ENCODE assay signal across 12 cellular contexts in genomic region chr21:38930838-38931237, GRCh38.
DNase-seq lines count a peak whose midpoint lies in the region; ATAC-seq and TF ChIP-seq lines count a peak whose summit lies in the region.
"Had no signal": no experiment of that assay in that cellular context is flagged by ENCODE, and none has a peak within 500 bp of the region (broad histone marks: within the 10 kb centered on the region; RNA-seq: fewer than 3 reads in every experiment).

No MANE protein-coding gene starts in this region.

- H3K36me3 Mint-ChIP-seq in CD4-positive, alpha-beta T cell (ENCODE audit: low read depth), result no peaks in the 10 kb centered on the region

- CTCF ChIA-PET in CD4-positive, alpha-beta T cell (lab: Charles Lee), result no interaction called here

- peaks cover 0 to 5% of the 10 kb centered on the region in 2 donors for H3K4me1 ChIP-seq in muscle layer of duodenum (ENCODE audit: control insufficient read depth in 1 of 2, insufficient read depth in 2 of 2, low read length in 2 of 2)

- H3K4me3 Mint-ChIP-seq in CD4-positive, alpha-beta T cell, result no peak overlapping the region
- H3K4me3 Mint-ChIP-seq: naive B cell had no signal

- DNase-seq in AML-193 (lab: John Stamatoyannopoulos, UW), result peak; percentile 88
- peak; percentile 93 for DNase-seq in NOMO-1 treated with DMSO at 0.1 percent for 48 hours (lab: John Stamatoyannopoulos, UW; ENCODE audit: unreplicated experiment)
- DNase-seq in fibroblast of pulmonary artery (ENCODE audit: low read depth), result peak; percentile 89
- no peak for DNase-seq in CD4-positive, alpha-beta T cell
- no peak for DNase-seq in activated naive CD4-positive, alpha-beta T cell (lab: John Stamatoyannopoulos, UW)
- DNase-seq in H7, result no peak
- DNase-seq: activated effector memory CD4-positive, alpha-beta T cell treated with Interleukin-2 at 50 U/mL for 16 hours; naive B cell; NCI-H2029; RPMI8226 had no signal

- peaks cover 0 to 3% of the 10 kb centered on the region in 2 donors for H3K9me3 ChIP-seq in muscle layer of duodenum (ENCODE audit: control insufficient read depth in 1 of 2, low read length in 2 of 2)
- H3K9me3 ChIP-seq in CD4-positive, alpha-beta T cell (ENCODE audit: control insufficient read depth, low read length), result no peaks in the 10 kb centered on the region

- peaks cover 5% of the 10 kb centered on the region for H3K9me3 Mint-ChIP-seq in CD4-positive, alpha-beta T cell

- H3K27ac Mint-ChIP-seq in CD4-positive, alpha-beta T cell, result no peak overlapping the region
- H3K27ac Mint-ChIP-seq: naive B cell had no signal

- H3K27ac ChIP-seq in muscle layer of duodenum (ENCODE audit: low read length), result peak overlapping the region; percentile 2
- H3K27ac ChIP-seq in CD4-positive, alpha-beta T cell (ENCODE audit: low read depth, low read length), result no peak overlapping the region

- no peak for ATAC-seq in CD4-positive, alpha-beta T cell (ENCODE audit: poor library complexity)
- no peak for ATAC-seq in GM21528 (IDR thresholded peaks at IDR 0.05; ENCODE audit: low FRiP score, unreplicated experiment)

- intact Hi-C loops in CD4-positive, alpha-beta T cell (cut with DNase I, micrococcal nuclease), result no loop called here

- H3K36me3 ChIP-seq in muscle layer of duodenum (ENCODE audit: control insufficient read depth in 1 of 2, insufficient read depth in 2 of 2, low read length in 2 of 2) (no peaks in the 10 kb centered on the region), H7 (replicated peaks; ENCODE audit: control insufficient read depth, insufficient read depth, low read length) (no peaks in the 10 kb centered on the region)

- no peak for TF ChIP-seq CTCF in fibroblast of pulmonary artery (IDR thresholded peaks at IDR 0.05; ENCODE audit: low read length, missing control alignments)
- no peak for TF ChIP-seq CTCF in CD4-positive, alpha-beta T cell (IDR thresholded peaks at IDR 0.05)

- no peak overlapping the region for H3K4me3 ChIP-seq in fibroblast of pulmonary artery (replicated peaks; ENCODE audit: low read depth, low read length)
- H3K4me3 ChIP-seq in muscle layer of duodenum (ENCODE audit: low read depth in 1 of 2, low read length in 2 of 2), result no peak overlapping the region
- no peak overlapping the region for H3K4me3 ChIP-seq in H7 (ENCODE audit: insufficient read depth, low read depth, low read length)

- H3K27me3 Mint-ChIP-seq in CD4-positive, alpha-beta T cell, result peaks cover 4% of the 10 kb centered on the region

- H3K4me1 Mint-ChIP-seq in CD4-positive, alpha-beta T cell (ENCODE audit: low read depth), result no peaks in the 10 kb centered on the region

- POLR2A ChIA-PET in CD4-positive, alpha-beta T cell (lab: Charles Lee), result no interaction called here

- no peaks in the 10 kb centered on the region for H3K27me3 ChIP-seq in muscle layer of duodenum (ENCODE audit: low read depth, low read length)
- H3K27me3 ChIP-seq in CD4-positive, alpha-beta T cell (ENCODE audit: control insufficient read depth, insufficient read depth, low read length), result peaks cover 2% of the 10 kb centered on the region
- no peaks in the 10 kb centered on the region for H3K27me3 ChIP-seq in H7 (ENCODE audit: control insufficient read depth, insufficient read depth, low read length)

Comparison
In these comparisons a context has a peak if more than half of its experiments do, and no peak if none do; other contexts are left out.
1. DNase-seq: peak in AML-193 (2 of 2), NOMO-1 treated with DMSO at 0.1 percent for 48 hours (single experiment) and fibroblast of pulmonary artery (single experiment); none in CD4-positive, alpha-beta T cell (0 of 10), activated naive CD4-positive, alpha-beta T cell (0 of 4) and H7 (single experiment).